Comparison of ENCODE assay signal across 20 cellular contexts in genomic region chr7:126378642-126379041, GRCh38.
DNase-seq lines count a peak whose midpoint lies in the region; ATAC-seq, FAIRE-seq and TF ChIP-seq lines count a peak whose summit lies in the region.
"Had no signal": no experiment of that assay in that cellular context is flagged by ENCODE, and none has a peak within 500 bp of the region (broad histone marks: within the 10 kb centered on the region; RNA-seq: fewer than 3 reads in every experiment).

No MANE protein-coding gene starts in this region.

- intact Hi-C loops in activated CD4-positive, alpha-beta memory T cell treated with anti-CD3 and anti-CD28 coated beads for 36 hours (cut with micrococcal nuclease): no loop called here

- POLR2A ChIA-PET in activated CD4-positive, alpha-beta memory T cell treated with anti-CD3 and anti-CD28 coated beads for 36 hours (lab: Charles Lee): no interaction called here

- peak; percentile 79 for FAIRE-seq in islet of Langerhans (lab: Jason Lieb, UNC)

- H3K9me3 Mint-ChIP-seq in activated CD4-positive, alpha-beta memory T cell treated with anti-CD3 and anti-CD28 coated beads for 36 hours: peaks cover 3% of the 10 kb centered on the region
- no peaks in the 10 kb centered on the region for H3K9me3 Mint-ChIP-seq in osteocyte (ENCODE audit: unreplicated experiment)
- H3K9me3 Mint-ChIP-seq: mesothelial cell of epicardium; nephron; stimulated activated naive CD8-positive, alpha-beta T cell treated with anti-CD3 and anti-CD28 coated beads, Interleukin-15, amount 100 ng/mL, for 72 hours had no signal

- ATAC-seq in GM18868 (IDR thresholded peaks at IDR 0.05; ENCODE audit: unreplicated experiment) (peak; percentile 54), GM21381 (IDR thresholded peaks at IDR 0.05; ENCODE audit: unreplicated experiment) (peak; percentile 54), HG03280 (IDR thresholded peaks at IDR 0.05; ENCODE audit: unreplicated experiment) (peak; percentile 72)
- ATAC-seq: left lung; stimulated activated naive CD8-positive, alpha-beta T cell treated with anti-CD3 and anti-CD28 coated beads, Interleukin-15, amount 100 ng/mL, for 72 hours had no signal

- no peak overlapping the region for H3K4me3 Mint-ChIP-seq in activated CD4-positive, alpha-beta memory T cell treated with anti-CD3 and anti-CD28 coated beads for 36 hours
- no peak overlapping the region for H3K4me3 Mint-ChIP-seq in osteocyte (ENCODE audit: unreplicated experiment)
- H3K4me3 Mint-ChIP-seq: activated naive CD8-positive, alpha-beta T cell treated with anti-CD3 and anti-CD28 coated beads for 36 hours; endodermal cell; mesothelial cell of epicardium; nephron; stimulated activated naive CD8-positive, alpha-beta T cell treated with anti-CD3 and anti-CD28 coated beads, Interleukin-15, amount 100 ng/mL, for 72 hours had no signal

- no peaks in the 10 kb centered on the region for H3K36me3 Mint-ChIP-seq in activated CD4-positive, alpha-beta memory T cell treated with anti-CD3 and anti-CD28 coated beads for 36 hours
- H3K36me3 Mint-ChIP-seq in osteocyte (ENCODE audit: unreplicated experiment): no peaks in the 10 kb centered on the region
- H3K36me3 Mint-ChIP-seq: activated naive CD8-positive, alpha-beta T cell treated with anti-CD3 and anti-CD28 coated beads for 36 hours; mesothelial cell of epicardium had no signal

- no peak for DNase-seq in activated effector memory CD4-positive, alpha-beta T cell treated with Interleukin-2 at 50 U/mL for 16 hours
- DNase-seq in activated CD4-positive, alpha-beta memory T cell treated with anti-CD3 and anti-CD28 coated beads for 36 hours: no peak
- DNase-seq in osteocyte (ENCODE audit: extremely low spot score, unreplicated experiment): no peak
- DNase-seq: activated CD4-positive, CD25-positive, alpha-beta regulatory T cell treated with anti-CD3 and anti-CD28 coated beads, Interleukin-2, amount 50 U/mL, for 72 hours; activated naive CD8-positive, alpha-beta T cell treated with anti-CD3 and anti-CD28 coated beads for 36 hours; Calu3; endodermal cell; left lung; NCI-H1048; NCI-H1930; NCI-H345; stimulated activated CD4-positive, alpha-beta T cell treated with anti-CD3 and anti-CD28 coated beads, Interleukin-2, amount 100 ng/mL, for 48 hours; stimulated activated naive CD8-positive, alpha-beta T cell treated with anti-CD3 and anti-CD28 coated beads, Interleukin-15, amount 100 ng/mL, for 72 hours; upper lobe of left lung had no signal

- H3K27ac Mint-ChIP-seq in activated CD4-positive, alpha-beta memory T cell treated with anti-CD3 and anti-CD28 coated beads for 36 hours: no peak overlapping the region
- no peak overlapping the region for H3K27ac Mint-ChIP-seq in osteocyte (ENCODE audit: unreplicated experiment)
- H3K27ac Mint-ChIP-seq: activated naive CD8-positive, alpha-beta T cell treated with anti-CD3 and anti-CD28 coated beads for 36 hours; endodermal cell; mesothelial cell of epicardium; nephron; stimulated activated naive CD8-positive, alpha-beta T cell treated with anti-CD3 and anti-CD28 coated beads, Interleukin-15, amount 100 ng/mL, for 72 hours had no signal

- CTCF ChIA-PET in activated CD4-positive, alpha-beta memory T cell treated with anti-CD3 and anti-CD28 coated beads for 36 hours (lab: Charles Lee): no interaction called here

- no peaks in the 10 kb centered on the region for H3K27me3 Mint-ChIP-seq in activated CD4-positive, alpha-beta memory T cell treated with anti-CD3 and anti-CD28 coated beads for 36 hours
- peaks cover 4% of the 10 kb centered on the region for H3K27me3 Mint-ChIP-seq in osteocyte (ENCODE audit: unreplicated experiment)
- H3K27me3 Mint-ChIP-seq: activated naive CD8-positive, alpha-beta T cell treated with anti-CD3 and anti-CD28 coated beads for 36 hours; stimulated activated naive CD8-positive, alpha-beta T cell treated with anti-CD3 and anti-CD28 coated beads, Interleukin-15, amount 100 ng/mL, for 72 hours had no signal

- no peaks in the 10 kb centered on the region for H3K4me1 Mint-ChIP-seq in activated CD4-positive, alpha-beta memory T cell treated with anti-CD3 and anti-CD28 coated beads for 36 hours (ENCODE audit: low read depth)
- no peaks in the 10 kb centered on the region for H3K4me1 Mint-ChIP-seq in osteocyte (ENCODE audit: unreplicated experiment)
- H3K4me1 Mint-ChIP-seq: activated naive CD8-positive, alpha-beta T cell treated with anti-CD3 and anti-CD28 coated beads for 36 hours; endodermal cell; mesothelial cell of epicardium; nephron; stimulated activated naive CD8-positive, alpha-beta T cell treated with anti-CD3 and anti-CD28 coated beads, Interleukin-15, amount 100 ng/mL, for 72 hours had no signal

- TF ChIP-seq CTCF in osteocyte (IDR thresholded peaks at IDR 0.05): no peak
